8 cellular contexts compared by ENCODE assay signal in genomic region chr16:30379165-30379783, GRCh38. TPM values are rescaled to one million over a fixed set of nuclear protein-coding genes. Genes with fewer than 3 reads are reported as not detected.
DNase-seq lines count a peak whose midpoint lies in the region; ATAC-seq, FAIRE-seq and TF ChIP-seq lines count a peak whose summit lies in the region.

No MANE protein-coding gene starts in this region.

- no peaks in the 10 kb centered on the region for H3K27me3 Mint-ChIP-seq in Calu3 (ENCODE audit: unreplicated experiment)

- no peaks in the 10 kb centered on the region for H3K36me3 ChIP-seq in PC-9 (ENCODE audit: low read depth)
- H3K36me3 ChIP-seq in esophagus (ENCODE audit: control insufficient read depth in 2 of 2, insufficient read depth in 2 of 2, low read length in 1 of 2): no peaks in the 10 kb centered on the region
- H3K36me3 ChIP-seq in pancreas: no peaks in the 10 kb centered on the region

- no peaks in the 10 kb centered on the region for H3K9me2 ChIP-seq in PC-9 (ENCODE audit: insufficient read depth)

- H3K4me3 ChIP-seq in PC-9: peak overlapping the region; percentile 80
- H3K4me3 ChIP-seq in esophagus (ENCODE audit: low read depth in 1 of 2, low read length in 2 of 2): peak overlapping the region; percentile 58 to 73
- peak overlapping the region; percentile 8 to 64 (median 36) for H3K4me3 ChIP-seq in pancreas

- H3K4me2 ChIP-seq in PC-9: peak overlapping the region; percentile 98

- BruUV-seq in Calu3 (replicated peaks; lab: Mats Ljungman, UMichigan) (no TSS peak), PC-9 (replicated peaks; lab: Mats Ljungman, UMichigan) (no TSS peak)

- 24 to 31% methylated on average over 26 of the region's 26 CpGs for WGBS in esophagus, 2 donors
- WGBS in pancreas, 2 donors: 29 to 31% methylated on average over 26 of the region's 26 CpGs

- peak overlapping the region; percentile 99 for H3K4me3 Mint-ChIP-seq in Calu3 (ENCODE audit: low read depth, unreplicated experiment)

- no peaks in the 10 kb centered on the region for H3K9me3 Mint-ChIP-seq in Calu3 (ENCODE audit: low read depth, unreplicated experiment)

- peaks cover 44% of the 10 kb centered on the region for H3K36me3 Mint-ChIP-seq in Calu3 (ENCODE audit: insufficient read depth, unreplicated experiment)

- H3K4me1 Mint-ChIP-seq in Calu3 (ENCODE audit: low read depth, unreplicated experiment): peaks cover 24% of the 10 kb centered on the region

- DNase-seq in Calu3 (no peak), PC-9 (no peak), pancreas (no peak), NCI-H146 treated with DMSO at 0.1 percent for 48 hours (lab: John Stamatoyannopoulos, UW; ENCODE audit: unreplicated experiment) (no peak), SIG-M5 (lab: John Stamatoyannopoulos, UW) (no peak), superior temporal gyrus (ENCODE audit: extremely low spot score) (no peak)

- H3F3A ChIP-seq in PC-9 (ENCODE audit: insufficient read depth, low read depth): peaks cover 31% of the 10 kb centered on the region

- FAIRE-seq in pancreas (lab: Jason Lieb, UNC): no peak

- TF ChIP-seq CTCF in Calu3 (IDR thresholded peaks at IDR 0.05; ENCODE audit: unreplicated experiment) (no peak), PC-9 (conservative IDR thresholded peaks at IDR 0.05) (no peak), pancreas (IDR thresholded peaks at IDR 0.05) (no peak)

- CTCF ChIA-PET in Calu3 (lab: Charles Lee): no interaction called here
- CTCF ChIA-PET in PC-9 (lab: Charles Lee): interaction anchor here (0.6 kb wide), 1 partner anchor 17 kb away, joined by 5 read pairs; no protein-coding TSS in a partner anchor

- peaks cover 13% of the 10 kb centered on the region; the same call in 1 of the 2 replicates for H3K79me2 ChIP-seq in PC-9 (ENCODE audit: low read depth)

- peak overlapping the region; percentile 87 for H3K27ac Mint-ChIP-seq in Calu3 (ENCODE audit: unreplicated experiment)

- ATAC-seq in pancreas (no peak), GM21619 (IDR thresholded peaks at IDR 0.05; ENCODE audit: unreplicated experiment) (no peak)

- peak overlapping the region; percentile 92 for H3K27ac ChIP-seq in PC-9
- peak overlapping the region; percentile 100 for H3K27ac ChIP-seq in esophagus (ENCODE audit: low read depth in 2 of 2, low read length in 1 of 2)
- peak overlapping the region; percentile 94 to 100 (median 98) for H3K27ac ChIP-seq in pancreas

- H4K20me1 ChIP-seq in PC-9 (ENCODE audit: insufficient read depth): no peaks in the 10 kb centered on the region

- POLR2A ChIA-PET in PC-9 (lab: Charles Lee; ENCODE audit: unreplicated experiment): no interaction called here

- H3K9me3 ChIP-seq in PC-9 (ENCODE audit: insufficient read depth, low read depth) (no peaks in the 10 kb centered on the region), esophagus (ENCODE audit: control insufficient read depth in 2 of 2, insufficient read depth in 1 of 2, low read depth in 1 of 2, low read length in 1 of 2) (no peaks in the 10 kb centered on the region), pancreas (no peaks in the 10 kb centered on the region)

- intact Hi-C loops in Calu3 (cut with micrococcal nuclease; ENCODE audit: unreplicated experiment) (no loop called here), PC-9 (cut with micrococcal nuclease; ENCODE audit: unreplicated experiment) (loop anchor here (2.0 to 5.0 kb wide), 4 partner anchors 44 to 287 kb away; partner anchors contain the start of genes FBRS, TBX6 and ZNF768), pancreas (cut with DNase I) (no loop called here)

- peak overlapping the region; percentile 71; the same call in 1 of the 2 replicates for H2AFZ ChIP-seq in PC-9

- H3K4me1 ChIP-seq in PC-9 (replicated peaks; ENCODE audit: insufficient read depth) (peaks cover 19% of the 10 kb centered on the region), esophagus (ENCODE audit: control insufficient read depth in 2 of 2, insufficient read depth in 2 of 2, low read length in 1 of 2) (peaks cover 4 to 8% of the 10 kb centered on the region in 2 donors), pancreas (peaks cover 0 to 4% (median 2%) of the 10 kb centered on the region in 3 donors)

- H3K27me3 ChIP-seq in PC-9 (ENCODE audit: insufficient read depth, low read depth): no peaks in the 10 kb centered on the region
- H3K27me3 ChIP-seq in esophagus (ENCODE audit: control insufficient read depth in 1 of 2, insufficient read depth in 2 of 2, low read length in 2 of 2): no peaks in the 10 kb centered on the region
- H3K27me3 ChIP-seq in pancreas: no peaks in the 10 kb centered on the region

RNA-seq across cellular contexts. Expression of gene SEPTIN1, which starts 3.1 kb away (rescaled TPM):
- total RNA-seq in Calu3 (2022) (1.5 and 1.9 TPM in 2 replicates), PC-9 (2021) (6.7 and 7.6 TPM in 2 replicates), pancreas (1 to 10 TPM in 5 of 6 donors, under 1 TPM in 1; 0.63 to 1.8 (median 1.2) TPM)
- polyA plus RNA-seq in esophagus (1 to 10 TPM; 3.5 to 6.8 TPM), pancreas (1 to 10 TPM; 2.1 to 3.3 TPM)

RNA-seq across cellular contexts. Expression of gene MYL11, which starts 4.7 kb away (rescaled TPM):
- total RNA-seq in Calu3 (2022) (not detected in 2 replicates), PC-9 (2021) (1.4 and 2.6 TPM in 2 replicates), pancreas (under 1 TPM in 3 of 6 donors, not detected in 3; 0.24 to 0.84 (median 0.38) TPM)
- polyA plus RNA-seq in esophagus (1 to 10 TPM; 1.3 to 2.1 TPM), pancreas (under 1 TPM; 0.30 to 0.31 TPM)

RNA-seq across cellular contexts. Expression of gene TBC1D10B, which starts 9.0 kb away (rescaled TPM):
- total RNA-seq in Calu3 (2022): 66.4 and 69.5 TPM in 2 replicates
- total RNA-seq in PC-9 (2021): 85.0 and 90.8 TPM in 2 replicates
- polyA plus RNA-seq in esophagus: 10 to 100 TPM; 19.8 to 27.5 TPM
- 10 to 100 TPM; 14.5 to 23.3 (median 15.2) TPM for total RNA-seq in pancreas
- polyA plus RNA-seq in pancreas: 10 to 100 TPM; 26.9 to 28.2 TPM

RNA-seq across cellular contexts. Expression of gene ZNF48, which starts 15.9 kb away (rescaled TPM):
- 21.2 and 24.8 TPM in 2 replicates for total RNA-seq in Calu3 (2022)
- 20.1 and 25.9 TPM in 2 replicates for total RNA-seq in PC-9 (2021)
- 1 to 10 TPM; 1.4 to 2.6 TPM for polyA plus RNA-seq in esophagus
- total RNA-seq in pancreas: 1 to 10 TPM; 4.0 to 6.5 (median 4.6) TPM
- polyA plus RNA-seq in pancreas: 1 to 10 TPM; 3.1 to 5.0 TPM

RNA-seq across cellular contexts. Expression of gene CD2BP2, which starts 24.2 kb away (rescaled TPM):
- total RNA-seq in Calu3 (2022) (65.8 and 82.6 TPM in 2 replicates), PC-9 (2021) (84.6 TPM in 2 replicates), pancreas (10 to 100 TPM; 24.8 to 36.5 (median 29.6) TPM)
- polyA plus RNA-seq in esophagus (10 to 100 TPM; 25.2 to 34.3 TPM), pancreas (10 to 100 TPM; 29.2 to 34.5 TPM)
